Comparison of ENCODE assay signal across 15 cellular contexts in genomic region chr10:24501312-24501711, GRCh38.
DNase-seq lines count a peak whose midpoint lies in the region; ATAC-seq and TF ChIP-seq lines count a peak whose summit lies in the region.
"Had no signal": no experiment of that assay in that cellular context is flagged by ENCODE, and none has a peak within 500 bp of the region (broad histone marks: within the 10 kb centered on the region; RNA-seq: fewer than 3 reads in every experiment).

No MANE protein-coding gene starts in this region.

- H3K36me3 Mint-ChIP-seq in WTC11 = peaks cover 11% of the 10 kb centered on the region; the same call in 1 of the 2 replicates
- H3K36me3 Mint-ChIP-seq: CD8-positive, alpha-beta T cell had no signal

- DNase-seq in DMS53 (lab: John Stamatoyannopoulos, UW) (peak; percentile 15), DMS53 treated with DMSO at 0.1 percent for 48 hours (lab: John Stamatoyannopoulos, UW; ENCODE audit: unreplicated experiment) (no peak), WTC11 (ENCODE audit: low spot score) (no peak), kidney tubule cell (ENCODE audit: low spot score) (no peak)
- DNase-seq in activated naive CD4-positive, alpha-beta T cell (lab: John Stamatoyannopoulos, UW) = no peak
- DNase-seq: AML-193; Caco-2; Calu3; CD4-positive, alpha-beta T cell; CD8-positive, alpha-beta T cell; DMS79 treated with DMSO at 0.1 percent for 48 hours; GF-D8 had no signal

- CTCF ChIA-PET in WTC11 (lab: Charles Lee) = interaction anchor here (2.6 kb wide), 1 partner anchor 18 kb away, joined by 10 read pairs; no protein-coding TSS in a partner anchor

- TF ChIP-seq CTCF in WTC11 (IDR thresholded peaks at IDR 0.05) = no peak

- ATAC-seq in WTC11 (no peak), esophagus mucosa (peak; percentile 21)
- ATAC-seq: A549; CD8-positive, alpha-beta T cell had no signal

- H3K4me1 Mint-ChIP-seq in WTC11 = peaks cover 8% of the 10 kb centered on the region
- H3K4me1 Mint-ChIP-seq: B cell had no signal

- no peaks in the 10 kb centered on the region for H3K9me3 Mint-ChIP-seq in WTC11
- H3K9me3 Mint-ChIP-seq: CD4-positive, alpha-beta T cell; CD8-positive, alpha-beta T cell had no signal

- no peak overlapping the region for H3K4me3 Mint-ChIP-seq in WTC11
- H3K4me3 Mint-ChIP-seq: B cell; CD4-positive, alpha-beta T cell; CD8-positive, alpha-beta T cell had no signal

- no peak overlapping the region for H3K27ac Mint-ChIP-seq in WTC11
- H3K27ac Mint-ChIP-seq: B cell; CD4-positive, alpha-beta T cell; CD8-positive, alpha-beta T cell had no signal

- no peaks in the 10 kb centered on the region for H3K27me3 Mint-ChIP-seq in WTC11 (ENCODE audit: low read depth)
- H3K27me3 Mint-ChIP-seq: B cell had no signal

- POLR2A ChIA-PET in WTC11 (lab: Charles Lee) = no interaction called here

TF ChIP-seq in WTC11, 78 proteins besides CTCF, POLR2A, EP300 and RAD21:
- TF ChIP-seq ESRRA (CRISPR knock-in tag; IDR thresholded peaks at IDR 0.05; ENCODE audit: borderline replicate concordance) = no peak
- peak; percentile 50; the same call in 1 of the 2 replicates for TF ChIP-seq PRDM15 (CRISPR knock-in tag; IDR thresholded peaks at IDR 0.05)
TF ChIP-seq in WTC11: peak in this region for 1.
